Comparison of ENCODE assay signal across 24 cellular contexts in genomic region chr5:77302653-77303052, GRCh38.
"Had no signal": no experiment of that assay in that cellular context is flagged by ENCODE, and none has a peak within 500 bp of the region (broad histone marks: within the 10 kb centered on the region; RNA-seq: fewer than 3 reads in every experiment).

No MANE protein-coding gene starts in this region.

- H3K4me2 ChIP-seq: PC-9 had no signal

- H3K4me3 ChIP-seq: cardiac muscle cell, PC-9, SK-N-MC had no signal

- H3K27me3 Mint-ChIP-seq: activated naive CD4-positive, alpha-beta T cell treated with anti-CD3 and anti-CD28 coated beads, Interleukin-2, amount 50 U/mL, for 24 hours had no signal

- H3K27ac Mint-ChIP-seq: activated CD4-positive, alpha-beta memory T cell treated with anti-CD3 and anti-CD28 coated beads, Interleukin-2, amount 10 ng/mL, durations not matched to agents 7 days and 5 days; activated CD4-positive, alpha-beta T cell treated with anti-CD3 and anti-CD28 coated beads for 36 hours; activated naive CD4-positive, alpha-beta T cell treated with anti-CD3 and anti-CD28 coated beads, Interleukin-2, amount 50 U/mL, for 24 hours; IgD-negative memory B cell; T-cell had no signal

- H3K36me3 ChIP-seq: brain microvascular endothelial cell, cardiac muscle cell had no signal

- ATAC-seq: activated CD4-positive, alpha-beta T cell treated with anti-CD3 and anti-CD28 coated beads for 36 hours; T-cell had no signal

- H3K27me3 ChIP-seq: brain microvascular endothelial cell, cardiac muscle cell had no signal

- H3K9me3 Mint-ChIP-seq: activated CD4-positive, alpha-beta memory T cell treated with anti-CD3 and anti-CD28 coated beads, Interleukin-2, amount 10 ng/mL, durations not matched to agents 7 days and 5 days; activated naive CD4-positive, alpha-beta T cell treated with anti-CD3 and anti-CD28 coated beads, Interleukin-2, amount 50 U/mL, for 24 hours; T-cell had no signal

- H3K36me3 Mint-ChIP-seq: activated naive CD4-positive, alpha-beta T cell treated with anti-CD3 and anti-CD28 coated beads, Interleukin-2, amount 50 U/mL, for 24 hours; T-cell had no signal

- H3K4me3 Mint-ChIP-seq: activated CD4-positive, alpha-beta memory T cell treated with anti-CD3 and anti-CD28 coated beads, Interleukin-2, amount 10 ng/mL, durations not matched to agents 7 days and 5 days; activated CD4-positive, alpha-beta T cell treated with anti-CD3 and anti-CD28 coated beads for 36 hours; activated naive CD4-positive, alpha-beta T cell treated with anti-CD3 and anti-CD28 coated beads, Interleukin-2, amount 50 U/mL, for 24 hours; T-cell had no signal

- H2AFZ ChIP-seq: PC-9 had no signal

- DNase-seq: activated CD4-positive, alpha-beta memory T cell treated with anti-CD3 and anti-CD28 coated beads, Interleukin-2, amount 10 ng/mL, durations not matched to agents 7 days and 5 days; activated CD4-positive, alpha-beta T cell treated with anti-CD3 and anti-CD28 coated beads for 36 hours; activated CD4-positive, alpha-beta T cell treated with anti-CD3 and anti-CD28 coated beads, Interleukin-2, amount 50 U/mL, for 1 hour; activated CD8-positive, alpha-beta memory T cell treated with anti-CD3 and anti-CD28 coated beads, Interleukin-2, amount 50 U/mL, for 48 hours; activated naive CD4-positive, alpha-beta T cell; activated T-cell treated with anti-CD3 and anti-CD28 coated beads, Interleukin-2, amount 50 U/mL, for 1 hour; brain microvascular endothelial cell; KG1; NCI-H1092; NCI-H1417; NCI-H1930; NCI-H2171 treated with DMSO at 0.1 percent for 48 hours; NCI-H226; NCI-H510A; NCI-H526 treated with DMSO at 0.1 percent for 48 hours; PC-9; SHP77 treated with DMSO at 0.1 percent for 48 hours; T-cell; T-helper 2 cell; T1000 had no signal

- H3K27ac ChIP-seq: brain microvascular endothelial cell, cardiac muscle cell, PC-9, SK-N-MC had no signal

- H3K4me1 Mint-ChIP-seq: activated CD4-positive, alpha-beta memory T cell treated with anti-CD3 and anti-CD28 coated beads, Interleukin-2, amount 10 ng/mL, durations not matched to agents 7 days and 5 days; activated CD4-positive, alpha-beta T cell treated with anti-CD3 and anti-CD28 coated beads for 36 hours; activated naive CD4-positive, alpha-beta T cell treated with anti-CD3 and anti-CD28 coated beads, Interleukin-2, amount 50 U/mL, for 24 hours; T-cell had no signal
